Comparison of ENCODE assay signal across 1 cellular context in the genomic region with DNA sequence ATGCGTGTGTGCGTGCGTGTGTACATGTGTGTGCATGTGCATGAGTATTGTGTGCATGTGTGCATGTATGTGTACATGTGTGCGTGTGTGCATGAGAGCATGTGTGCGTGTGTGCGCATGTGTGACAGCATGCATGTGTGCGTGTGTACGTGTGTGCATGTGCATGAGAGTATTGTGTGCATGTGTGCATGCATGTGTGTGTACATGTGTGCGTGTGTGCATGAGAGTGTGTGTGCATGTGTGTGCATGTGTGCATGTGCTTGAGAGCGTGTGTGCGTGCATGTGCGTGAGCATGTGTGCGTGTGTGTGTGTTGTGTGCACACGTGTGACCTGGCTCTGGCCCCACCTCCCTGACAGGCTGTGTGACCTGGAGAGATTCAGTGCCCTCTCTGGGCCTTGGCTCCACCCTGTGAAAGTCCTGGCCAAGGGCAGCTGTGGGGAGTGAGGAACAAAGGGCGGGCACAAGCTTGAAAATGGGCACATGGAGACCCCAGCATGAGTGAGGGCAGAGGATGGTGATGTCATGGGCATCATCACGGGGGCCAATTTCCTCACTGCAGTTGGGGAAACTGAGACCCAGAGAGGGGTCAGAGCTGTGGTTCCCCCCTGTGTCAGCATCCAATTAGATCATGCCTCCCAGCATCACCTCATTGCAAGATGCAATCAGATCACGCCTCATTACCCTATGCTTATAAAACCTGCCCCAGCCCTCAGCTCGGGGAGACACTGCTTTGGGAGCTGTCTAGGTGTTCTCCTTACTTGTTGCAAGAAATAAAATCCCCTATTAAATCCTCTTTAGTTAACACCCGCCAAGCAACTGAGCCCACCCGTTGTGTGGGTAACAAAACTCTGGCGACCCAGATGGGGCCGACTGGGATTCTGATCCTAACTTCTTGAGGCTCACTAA.
TF ChIP-seq lines count a peak whose summit lies in the region.

No MANE protein-coding gene starts in this region.

TF ChIP-seq in SK-N-SH, 30 proteins besides CTCF, POLR2A, EP300 and RAD21 (continued from another document):
- TF ChIP-seq, protein P1, sequence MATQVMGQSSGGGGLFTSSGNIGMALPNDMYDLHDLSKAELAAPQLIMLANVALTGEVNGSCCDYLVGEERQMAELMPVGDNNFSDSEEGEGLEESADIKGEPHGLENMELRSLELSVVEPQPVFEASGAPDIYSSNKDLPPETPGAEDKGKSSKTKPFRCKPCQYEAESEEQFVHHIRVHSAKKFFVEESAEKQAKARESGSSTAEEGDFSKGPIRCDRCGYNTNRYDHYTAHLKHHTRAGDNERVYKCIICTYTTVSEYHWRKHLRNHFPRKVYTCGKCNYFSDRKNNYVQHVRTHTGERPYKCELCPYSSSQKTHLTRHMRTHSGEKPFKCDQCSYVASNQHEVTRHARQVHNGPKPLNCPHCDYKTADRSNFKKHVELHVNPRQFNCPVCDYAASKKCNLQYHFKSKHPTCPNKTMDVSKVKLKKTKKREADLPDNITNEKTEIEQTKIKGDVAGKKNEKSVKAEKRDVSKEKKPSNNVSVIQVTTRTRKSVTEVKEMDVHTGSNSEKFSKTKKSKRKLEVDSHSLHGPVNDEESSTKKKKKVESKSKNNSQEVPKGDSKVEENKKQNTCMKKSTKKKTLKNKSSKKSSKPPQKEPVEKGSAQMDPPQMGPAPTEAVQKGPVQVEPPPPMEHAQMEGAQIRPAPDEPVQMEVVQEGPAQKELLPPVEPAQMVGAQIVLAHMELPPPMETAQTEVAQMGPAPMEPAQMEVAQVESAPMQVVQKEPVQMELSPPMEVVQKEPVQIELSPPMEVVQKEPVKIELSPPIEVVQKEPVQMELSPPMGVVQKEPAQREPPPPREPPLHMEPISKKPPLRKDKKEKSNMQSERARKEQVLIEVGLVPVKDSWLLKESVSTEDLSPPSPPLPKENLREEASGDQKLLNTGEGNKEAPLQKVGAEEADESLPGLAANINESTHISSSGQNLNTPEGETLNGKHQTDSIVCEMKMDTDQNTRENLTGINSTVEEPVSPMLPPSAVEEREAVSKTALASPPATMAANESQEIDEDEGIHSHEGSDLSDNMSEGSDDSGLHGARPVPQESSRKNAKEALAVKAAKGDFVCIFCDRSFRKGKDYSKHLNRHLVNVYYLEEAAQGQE (IDR thresholded peaks at IDR 0.05; ENCODE audit: low read depth, low read length), result no peak
- TF ChIP-seq MXI1 (IDR thresholded peaks at IDR 0.05; ENCODE audit: low read depth, low read length) (no peak), TCF12 (IDR thresholded peaks at IDR 0.05) (no peak), MEF2A (IDR thresholded peaks at IDR 0.05; ENCODE audit: borderline replicate concordance, low read depth) (no peak)
